In genomic region chr18:57929922-57930321, GRCh38 we compare ENCODE assay signal across 33 cellular contexts.
"Had no signal": no experiment of that assay in that cellular context is flagged by ENCODE, and none has a peak within 500 bp of the region (broad histone marks: within the 10 kb centered on the region; RNA-seq: fewer than 3 reads in every experiment).

No MANE protein-coding gene starts in this region.

- H3K27me3 ChIP-seq: adrenal gland, body of pancreas, brain microvascular endothelial cell, breast epithelium had no signal

- FAIRE-seq: astrocyte, TTC549 had no signal

- H3K27me3 Mint-ChIP-seq: activated B cell treated with CpG ODN at 0.5 μM for 24 hours; activated CD4-positive, alpha-beta memory T cell treated with anti-CD3 and anti-CD28 coated beads for 36 hours; activated CD4-positive, alpha-beta T cell treated with anti-CD3 and anti-CD28 coated beads, Interleukin-2, amount 10 ng/mL, durations not matched to agents 24 days and 14 days; activated naive CD8-positive, alpha-beta T cell treated with anti-CD3 and anti-CD28 coated beads for 36 hours; T-helper 17 cell had no signal

- H3K4me1 ChIP-seq: breast epithelium had no signal

- H3K27ac ChIP-seq: adrenal gland, body of pancreas, brain microvascular endothelial cell, breast epithelium, VCaP had no signal

- H3K9me3 Mint-ChIP-seq: activated CD4-positive, alpha-beta T cell treated with anti-CD3 and anti-CD28 coated beads, Interleukin-2, amount 10 ng/mL, durations not matched to agents 24 days and 14 days; activated CD8-positive, alpha-beta T cell treated with anti-CD3 and anti-CD28 coated beads for 36 hours; activated naive CD4-positive, alpha-beta T cell treated with anti-CD3 and anti-CD28 coated beads for 36 hours; activated naive CD8-positive, alpha-beta T cell treated with anti-CD3 and anti-CD28 coated beads for 36 hours; activated T-cell treated with anti-CD3 and anti-CD28 coated beads, Interleukin-2, amount 50 U/mL, for 4 hours; activated T-cell treated with anti-CD3 and anti-CD28 coated beads, Interleukin-2, amount 50 U/mL, for 72 hours; activated T-helper 1 cell treated with anti-CD3 and anti-CD28 coated beads, Interleukin-12 subunit alpha, Interleukin-12 subunit beta, Interleukin-2, Interleukin-4 antibody, amounts not matched to agents 30 ng/mL and 10 ng/mL and 1 ng/mL, durations not matched to agents 14 hours and 24 hours and 36 hours; activated T-helper 17 cell treated with anti-CD3 and anti-CD28 coated beads, Interleukin-2, amount 50 U/mL, for 72 hours had no signal

- H3K36me3 ChIP-seq: adrenal gland, brain microvascular endothelial cell, breast epithelium had no signal

- H3K4me3 ChIP-seq: adrenal gland, body of pancreas, breast epithelium had no signal

- DNase-seq: activated B cell treated with CpG ODN at 0.5 μM for 24 hours; activated CD4-positive, alpha-beta memory T cell treated with anti-CD3 and anti-CD28 coated beads for 36 hours; activated CD4-positive, alpha-beta T cell treated with anti-CD3 and anti-CD28 coated beads for 4 hours; activated CD4-positive, alpha-beta T cell treated with anti-CD3 and anti-CD28 coated beads, Interleukin-2, amount 10 ng/mL, durations not matched to agents 24 days and 14 days; activated CD4-positive, alpha-beta T cell treated with anti-CD3 and anti-CD28 coated beads, Interleukin-2, amount 50 U/mL, for 1 hour; activated CD4-positive, alpha-beta T cell treated with anti-CD3 and anti-CD28 coated beads, Interleukin-2, amount 50 U/mL, for 4 hours; activated CD4-positive, CD25-positive, alpha-beta regulatory T cell treated with anti-CD3 and anti-CD28 coated beads, Interleukin-2, amount 50 U/mL, for 72 hours; activated CD8-positive, alpha-beta memory T cell treated with anti-CD3 and anti-CD28 coated beads, Interleukin-2, amount 50 U/mL, for 4 hours; activated CD8-positive, alpha-beta T cell treated with anti-CD3 and anti-CD28 coated beads for 36 hours; activated effector memory CD4-positive, alpha-beta T cell treated with anti-CD3 and anti-CD28 coated beads, Interleukin-2, amount 50 U/mL, for 16 hours; activated gamma-delta T cell treated with Interleukin-2 at 50 U/mL for 16 hours; activated naive CD4-positive, alpha-beta T cell; activated naive CD4-positive, alpha-beta T cell treated with anti-CD3 and anti-CD28 coated beads for 36 hours; activated naive CD4-positive, alpha-beta T cell treated with anti-CD3 and anti-CD28 coated beads, Interleukin-2, amount 50 U/mL, for 16 hours; activated naive CD8-positive, alpha-beta T cell treated with anti-CD3 and anti-CD28 coated beads for 36 hours; activated T-cell treated with anti-CD3 and anti-CD28 coated beads for 4 hours; activated T-cell treated with anti-CD3 and anti-CD28 coated beads, Interleukin-2, amount 50 U/mL, for 1 hour; activated T-cell treated with anti-CD3 and anti-CD28 coated beads, Interleukin-2, amount 50 U/mL, for 4 hours; activated T-cell treated with anti-CD3 and anti-CD28 coated beads, Interleukin-2, amount 50 U/mL, for 72 hours; adrenal gland; amniotic stem cell; aorta; body of pancreas; brain microvascular endothelial cell; central memory CD4-positive, alpha-beta T cell; T-helper 17 cell had no signal

- H3K9me3 ChIP-seq: adrenal gland, body of pancreas, breast epithelium had no signal

- H3K36me3 Mint-ChIP-seq: activated CD4-positive, alpha-beta memory T cell treated with anti-CD3 and anti-CD28 coated beads for 36 hours; activated naive CD4-positive, alpha-beta T cell treated with anti-CD3 and anti-CD28 coated beads, Interleukin-2, amount 50 U/mL, for 72 hours; activated naive CD8-positive, alpha-beta T cell treated with anti-CD3 and anti-CD28 coated beads for 36 hours had no signal

- H3K4me3 Mint-ChIP-seq: activated B cell treated with CpG ODN at 0.5 μM for 24 hours; activated CD4-positive, alpha-beta memory T cell treated with anti-CD3 and anti-CD28 coated beads for 36 hours; activated CD4-positive, alpha-beta T cell treated with anti-CD3 and anti-CD28 coated beads, Interleukin-2, amount 10 ng/mL, durations not matched to agents 24 days and 14 days; activated CD8-positive, alpha-beta T cell treated with anti-CD3 and anti-CD28 coated beads for 36 hours; activated naive CD4-positive, alpha-beta T cell treated with anti-CD3 and anti-CD28 coated beads for 36 hours; activated naive CD8-positive, alpha-beta T cell treated with anti-CD3 and anti-CD28 coated beads for 36 hours; activated T-cell treated with anti-CD3 and anti-CD28 coated beads, Interleukin-2, amount 50 U/mL, for 4 hours; activated T-cell treated with anti-CD3 and anti-CD28 coated beads, Interleukin-2, amount 50 U/mL, for 72 hours; activated T-helper 1 cell treated with anti-CD3 and anti-CD28 coated beads, Interleukin-12 subunit alpha, Interleukin-12 subunit beta, Interleukin-2, Interleukin-4 antibody, amounts not matched to agents 30 ng/mL and 10 ng/mL and 1 ng/mL, durations not matched to agents 14 hours and 24 hours and 36 hours; activated T-helper 17 cell treated with anti-CD3 and anti-CD28 coated beads, Interleukin-2, amount 50 U/mL, for 72 hours; T-helper 17 cell had no signal

- ATAC-seq: activated CD8-positive, alpha-beta T cell treated with anti-CD3 and anti-CD28 coated beads for 36 hours; activated naive CD4-positive, alpha-beta T cell treated with anti-CD3 and anti-CD28 coated beads, Interleukin-2, amount 50 U/mL, for 72 hours; activated T-cell treated with anti-CD3 and anti-CD28 coated beads, Interleukin-2, amount 50 U/mL, for 4 hours; activated T-cell treated with anti-CD3 and anti-CD28 coated beads, Interleukin-2, amount 50 U/mL, for 72 hours; activated T-helper 17 cell treated with anti-CD3 and anti-CD28 coated beads, Interleukin-2, amount 50 U/mL, for 72 hours; body of pancreas; T-helper 17 cell had no signal

- H3K27ac Mint-ChIP-seq: activated B cell treated with CpG ODN at 0.5 μM for 24 hours; activated CD4-positive, alpha-beta memory T cell treated with anti-CD3 and anti-CD28 coated beads for 36 hours; activated CD4-positive, alpha-beta T cell treated with anti-CD3 and anti-CD28 coated beads, Interleukin-2, amount 10 ng/mL, durations not matched to agents 24 days and 14 days; activated CD8-positive, alpha-beta T cell treated with anti-CD3 and anti-CD28 coated beads for 36 hours; activated naive CD4-positive, alpha-beta T cell treated with anti-CD3 and anti-CD28 coated beads for 36 hours; activated naive CD4-positive, alpha-beta T cell treated with anti-CD3 and anti-CD28 coated beads, Interleukin-2, amount 50 U/mL, for 72 hours; activated naive CD8-positive, alpha-beta T cell treated with anti-CD3 and anti-CD28 coated beads for 36 hours; activated T-cell treated with anti-CD3 and anti-CD28 coated beads, Interleukin-2, amount 50 U/mL, for 72 hours; activated T-helper 1 cell treated with anti-CD3 and anti-CD28 coated beads, Interleukin-12 subunit alpha, Interleukin-12 subunit beta, Interleukin-2, Interleukin-4 antibody, amounts not matched to agents 30 ng/mL and 10 ng/mL and 1 ng/mL, durations not matched to agents 14 hours and 24 hours and 36 hours; activated T-helper 17 cell treated with anti-CD3 and anti-CD28 coated beads, Interleukin-2, amount 50 U/mL, for 72 hours; T-helper 17 cell had no signal
